In genomic region chr19:35084078-35084762, GRCh38 we compare ENCODE assay signal across 1 cellular context.
TF ChIP-seq lines count a peak whose summit lies in the region.

No MANE protein-coding gene starts in this region.

TF ChIP-seq in GM23338, 12 proteins besides CTCF, POLR2A, EP300 and RAD21:
- TF ChIP-seq EZH2 (IDR thresholded peaks at IDR 0.05; ENCODE audit: low read depth, unreplicated experiment) = no peak
- no peak for TF ChIP-seq JUNB (IDR thresholded peaks at IDR 0.05; ENCODE audit: unreplicated experiment)
- no peak for TF ChIP-seq POLR2AphosphoS5 (IDR thresholded peaks at IDR 0.05; ENCODE audit: low read depth)
- no peak for TF ChIP-seq CREB1 (CRISPR knock-in tag; IDR thresholded peaks at IDR 0.05; ENCODE audit: low read depth)
- no peak for TF ChIP-seq ZNF331 (CRISPR knock-in tag; IDR thresholded peaks at IDR 0.05; ENCODE audit: low read depth)
- TF ChIP-seq ZNF462 (CRISPR knock-in tag; IDR thresholded peaks at IDR 0.05) = no peak
- no peak for TF ChIP-seq ETS1 (IDR thresholded peaks at IDR 0.05)
- TF ChIP-seq EZH2phosphoT487 (IDR thresholded peaks at IDR 0.05; ENCODE audit: unreplicated experiment) = no peak
